Comparison of ENCODE assay signal across 8 cellular contexts in genomic region chr18:58051765-58052460, GRCh38. TPM values are rescaled to one million over a fixed set of nuclear protein-coding genes. Genes with fewer than 3 reads are reported as not detected.
DNase-seq lines count a peak whose midpoint lies in the region; ATAC-seq and TF ChIP-seq lines count a peak whose summit lies in the region.

No MANE protein-coding gene starts in this region.

- H3K36me3 ChIP-seq in neural progenitor cell, result no peaks in the 10 kb centered on the region
- H3K36me3 ChIP-seq in tibial artery, result no peaks in the 10 kb centered on the region

- H3K4me3 ChIP-seq in neural progenitor cell, result no peak overlapping the region
- H3K4me3 ChIP-seq in tibial artery, result no peak overlapping the region

- no peak overlapping the region for H3K4me2 ChIP-seq in neural progenitor cell

- intact Hi-C loops in tibial artery (cut with DNase I; ENCODE audit: low total_unique reads), result no loop called here

- H3K27ac Mint-ChIP-seq in brain, result peak overlapping the region; percentile 1 to 74 (median 55)
- no peak overlapping the region for H3K27ac Mint-ChIP-seq in neural progenitor cell

- DNase-seq in NCI-H2107 treated with DMSO at 0.1 percent for 48 hours (lab: John Stamatoyannopoulos, UW; ENCODE audit: unreplicated experiment) (peak; percentile 66), NCI-H2107 (lab: John Stamatoyannopoulos, UW) (no peak), HT-29 (ENCODE audit: low spot score) (peak; percentile 7), neural progenitor cell (ENCODE audit: low spot score) (no peak), tibial artery (no peak)

- H3K27me3 Mint-ChIP-seq in brain (no peaks in the 10 kb centered on the region), neural progenitor cell (ENCODE audit: insufficient read depth, low read depth) (peaks cover 2% of the 10 kb centered on the region)

- H2AFZ ChIP-seq in neural progenitor cell (replicated peaks), result no peak overlapping the region

- no peaks in the 10 kb centered on the region for H3K27me3 ChIP-seq in neural progenitor cell
- H3K27me3 ChIP-seq in tibial artery, result no peaks in the 10 kb centered on the region

- H3K9me3 ChIP-seq in neural progenitor cell (ENCODE audit: low read depth) (no peaks in the 10 kb centered on the region), tibial artery (no peaks in the 10 kb centered on the region)

- no peak overlapping the region for H3K9ac ChIP-seq in neural progenitor cell

- H3K4me1 Mint-ChIP-seq in brain (peaks cover 86% of the 10 kb centered on the region), neural progenitor cell (peaks cover 22% of the 10 kb centered on the region)

- peaks cover 23% of the 10 kb centered on the region for H3K4me1 ChIP-seq in neural progenitor cell
- peaks cover 0 to 9% (median 3%) of the 10 kb centered on the region in 4 donors for H3K4me1 ChIP-seq in tibial artery

- H3K27ac ChIP-seq in neural progenitor cell (no peak overlapping the region), tibial artery (no peak overlapping the region)

- H3K9me3 Mint-ChIP-seq in brain, result peaks cover 0 to 2% (median 0%) of the 10 kb centered on the region in 5 experiments
- H3K9me3 Mint-ChIP-seq in neural progenitor cell, result no peaks in the 10 kb centered on the region

- no peaks in the 10 kb centered on the region for H3F3A ChIP-seq in neural progenitor cell (ENCODE audit: low read depth)

- TF ChIP-seq CTCF in brain (conservative IDR thresholded peaks at IDR 0.05) (peak; percentile 49 to 51), neural progenitor cell (IDR thresholded peaks at IDR 0.05) (peak; percentile 21), tibial artery (IDR thresholded peaks at IDR 0.05) (no peak)

- H3K4me3 Mint-ChIP-seq in brain (peak overlapping the region in 4 of 5 experiments; percentile 33 to 57 (median 46)), neural progenitor cell (no peak overlapping the region)

- peaks cover 70% of the 10 kb centered on the region for H4K20me1 ChIP-seq in neural progenitor cell (ENCODE audit: low read depth)

- peaks cover 74% of the 10 kb centered on the region for H3K79me2 ChIP-seq in neural progenitor cell (ENCODE audit: low read depth)

- ATAC-seq in HG02571 (IDR thresholded peaks at IDR 0.05; ENCODE audit: unreplicated experiment) (no peak), HG03439 (IDR thresholded peaks at IDR 0.05; ENCODE audit: unreplicated experiment) (no peak)

- H3K36me3 Mint-ChIP-seq in brain (peaks cover 35% of the 10 kb centered on the region), neural progenitor cell (peaks cover 7% of the 10 kb centered on the region)

RNA-seq across cellular contexts. Expression of gene NEDD4L, which starts 7.9 kb away (rescaled TPM):
- 78.2 and 83.9 TPM in 2 replicates for total RNA-seq in HT-29 (2014; rRNA removed; shearing (Covaris generic))
- polyA plus RNA-seq in brain (ENCODE audit: insufficient read depth, low read depth, low replicate concordance), result 38.5 TPM
- 51.5 and 55.5 TPM in 2 replicates for total RNA-seq in neural progenitor cell (ENCODE audit: low replicate concordance)

Comparison
In these comparisons a context has a peak if more than half of its experiments do, and no peak if none do; other contexts are left out.
1. DNase-seq: peak in NCI-H2107 treated with DMSO at 0.1 percent for 48 hours (single experiment) and HT-29 (single experiment); none in NCI-H2107 (single experiment), neural progenitor cell (single experiment) and tibial artery (0 of 2).
2. CTCF ChIP-seq: peak in brain (2 of 2) and neural progenitor cell (single experiment); none in tibial artery (0 of 2).